ENCODE assay signal across 8 cellular contexts in genomic region chr9:105447814-105448812, GRCh38. TPM values are rescaled to one million over a fixed set of nuclear protein-coding genes. Genes with fewer than 3 reads are reported as not detected.
A peak's percentile ranks its signal among the peaks of the same experiment; 100 is the strongest.
DNase-seq lines count a peak whose midpoint lies in the region; ATAC-seq lines count a peak whose summit lies in the region.

TSS of gene FSD1L (plus strand) at chr9:105448034. CDS start at chr9:105448221, 187 bp downstream.

- POLR2A ChIA-PET in activated CD8-positive, alpha-beta T cell treated with anti-CD3 and anti-CD28 coated beads, Interleukin-2, amount 10 ng/mL, durations not matched to agents 7 days and 5 days (lab: Charles Lee): no interaction called here

- ATAC-seq in GM19463 (IDR thresholded peaks at IDR 0.05; ENCODE audit: unreplicated experiment): peak; percentile 92
- peak; percentile 94 for ATAC-seq in activated CD8-positive, alpha-beta T cell treated with anti-CD3 and anti-CD28 coated beads, Interleukin-2, amount 10 ng/mL, durations not matched to agents 7 days and 5 days

- peak within 1 kb of the TSS; percentile 78 for H3K4me3 Mint-ChIP-seq in activated CD8-positive, alpha-beta T cell treated with anti-CD3 and anti-CD28 coated beads, Interleukin-2, amount 10 ng/mL, durations not matched to agents 7 days and 5 days

- peaks cover 5% of the 10 kb centered on the region for H3K27me3 Mint-ChIP-seq in activated CD8-positive, alpha-beta T cell treated with anti-CD3 and anti-CD28 coated beads, Interleukin-2, amount 10 ng/mL, durations not matched to agents 7 days and 5 days (ENCODE audit: low read depth)

- DNase-seq in COLO668 (lab: John Stamatoyannopoulos, UW; ENCODE audit: unreplicated experiment) (peak; percentile 95), HK-2 (ENCODE audit: unreplicated experiment) (peak; percentile 94), NCI-H82 (lab: John Stamatoyannopoulos, UW) (peak; percentile 96), medulla oblongata (ENCODE audit: extremely low spot score) (peak; percentile 93)
- peak; percentile 88 for DNase-seq in activated CD8-positive, alpha-beta T cell treated with anti-CD3 and anti-CD28 coated beads, Interleukin-2, amount 10 ng/mL, durations not matched to agents 7 days and 5 days
- peak; percentile 51 for DNase-seq in effector CD8-positive, alpha-beta T cell (lab: John Stamatoyannopoulos, UW)
- DNase-seq in stimulated activated CD8-positive, alpha-beta memory T cell treated with anti-CD3 and anti-CD28 coated beads, Interleukin-12 subunit alpha, Interleukin-12 subunit beta, amount 100 ng/mL, for 1 hour (ENCODE audit: low read depth): peak; percentile 62

- no peaks in the 10 kb centered on the region for H3K9me3 Mint-ChIP-seq in activated CD8-positive, alpha-beta T cell treated with anti-CD3 and anti-CD28 coated beads, Interleukin-2, amount 10 ng/mL, durations not matched to agents 7 days and 5 days (ENCODE audit: insufficient read depth)

- peak within 1 kb of the TSS; percentile 80 for H3K27ac Mint-ChIP-seq in activated CD8-positive, alpha-beta T cell treated with anti-CD3 and anti-CD28 coated beads, Interleukin-2, amount 10 ng/mL, durations not matched to agents 7 days and 5 days

- CTCF ChIA-PET in activated CD8-positive, alpha-beta T cell treated with anti-CD3 and anti-CD28 coated beads, Interleukin-2, amount 10 ng/mL, durations not matched to agents 7 days and 5 days (lab: Charles Lee): no interaction called here

- H3K36me3 Mint-ChIP-seq in activated CD8-positive, alpha-beta T cell treated with anti-CD3 and anti-CD28 coated beads, Interleukin-2, amount 10 ng/mL, durations not matched to agents 7 days and 5 days (ENCODE audit: low read depth): no peaks in the 10 kb centered on the region

- peaks cover 20% of the 10 kb centered on the region for H3K4me1 Mint-ChIP-seq in activated CD8-positive, alpha-beta T cell treated with anti-CD3 and anti-CD28 coated beads, Interleukin-2, amount 10 ng/mL, durations not matched to agents 7 days and 5 days (ENCODE audit: low read depth)

RNA-seq across cellular contexts. Expression of gene FSD1L, which starts in this region (rescaled TPM):
- 1 to 10 TPM; 7.9 to 8.3 TPM for total RNA-seq in activated CD8-positive, alpha-beta T cell treated with anti-CD3 and anti-CD28 coated beads, Interleukin-2, amount 10 ng/mL, durations not matched to agents 7 days and 5 days

Comparison
In these comparisons a context has a peak if more than half of its experiments do, and no peak if none do; other contexts are left out.
1. Peak in every context shown above with its lines: DNase-seq and ATAC-seq.